Comparison of ENCODE assay signal across 8 cellular contexts in genomic region chrX:1581132-1581531, GRCh38. TPM values are rescaled to one million over a fixed set of nuclear protein-coding genes. Genes with fewer than 3 reads are reported as not detected.
DNase-seq lines count a peak whose midpoint lies in the region; TF ChIP-seq lines count a peak whose summit lies in the region.
"Had no signal": no experiment of that assay in that cellular context is flagged by ENCODE, and none has a peak within 500 bp of the region (broad histone marks: within the 10 kb centered on the region; RNA-seq: fewer than 3 reads in every experiment).

No MANE protein-coding gene starts in this region.

- H3K4me3 ChIP-seq in GM12875 (ENCODE audit: low read depth, low read length) = no peak overlapping the region
- H3K4me3 ChIP-seq in left ventricle myocardium inferior = no peak overlapping the region

- intact Hi-C loops in left ventricle myocardium inferior (cut with micrococcal nuclease) = no loop called here

- no peak overlapping the region for H3K27ac ChIP-seq in left ventricle myocardium inferior (replicated peaks)
- H3K27ac ChIP-seq: epithelial cell of prostate had no signal

- no peaks in the 10 kb centered on the region for H3K9me3 ChIP-seq in left ventricle myocardium inferior (replicated peaks)

- peak; percentile 81 for TF ChIP-seq CTCF in GM12875 (IDR thresholded peaks at IDR 0.05; ENCODE audit: borderline replicate concordance, insufficient read depth, low read depth, low read length)
- peak; percentile 83 for TF ChIP-seq CTCF in left ventricle myocardium inferior (IDR thresholded peaks at IDR 0.05; ENCODE audit: borderline replicate concordance)

- H3K4me1 ChIP-seq in left ventricle myocardium inferior = no peaks in the 10 kb centered on the region

- no peaks in the 10 kb centered on the region for H3K36me3 ChIP-seq in left ventricle myocardium inferior

- no peaks in the 10 kb centered on the region for H3K27me3 ChIP-seq in left ventricle myocardium inferior (ENCODE audit: low read depth)

- DNase-seq in HuH-7 (ENCODE audit: low spot score) (peak; percentile 30), SHP77 (lab: John Stamatoyannopoulos, UW) (peak; percentile 1 to 23), left ventricle myocardium inferior (no peak), NCI-H774 (lab: John Stamatoyannopoulos, UW) (no peak)
- DNase-seq in activated effector memory CD4-positive, alpha-beta T cell treated with Interleukin-2 at 50 U/mL for 16 hours = peak; percentile 56
- DNase-seq in stimulated activated CD4-positive, alpha-beta T cell treated with anti-CD3 and anti-CD28 coated beads, Interleukin-12 subunit alpha, Interleukin-12 subunit beta, amount 100 ng/mL, for 48 hours (ENCODE audit: low read depth in 2 of 3, low spot score in 1 of 3) = peak; percentile 70 to 96 (median 71)

RNA-seq across cellular contexts. Expression of gene AKAP17A, which starts 10.3 kb away (rescaled TPM):
- total RNA-seq in left ventricle myocardium inferior = 15.8 TPM

RNA-seq across cellular contexts. Expression of gene ASMT, which starts 33.7 kb away (rescaled TPM):
- not detected for total RNA-seq in left ventricle myocardium inferior

RNA-seq across cellular contexts. Expression of gene P2RY8, which starts 44.1 kb away (rescaled TPM):
- 1.9 TPM for total RNA-seq in left ventricle myocardium inferior

Comparison
In these comparisons a context has a peak if more than half of its experiments do, and no peak if none do; other contexts are left out.
1. DNase-seq: peak in HuH-7 (single experiment), SHP77 (2 of 2), activated effector memory CD4-positive, alpha-beta T cell treated with Interleukin-2 at 50 U/mL for 16 hours (single experiment) and stimulated activated CD4-positive, alpha-beta T cell treated with anti-CD3 and anti-CD28 coated beads, Interleukin-12 subunit alpha, Interleukin-12 subunit beta, amount 100 ng/mL, for 48 hours (3 of 3); none in left ventricle myocardium inferior (single experiment) and NCI-H774 (single experiment).